In the genomic region with DNA sequence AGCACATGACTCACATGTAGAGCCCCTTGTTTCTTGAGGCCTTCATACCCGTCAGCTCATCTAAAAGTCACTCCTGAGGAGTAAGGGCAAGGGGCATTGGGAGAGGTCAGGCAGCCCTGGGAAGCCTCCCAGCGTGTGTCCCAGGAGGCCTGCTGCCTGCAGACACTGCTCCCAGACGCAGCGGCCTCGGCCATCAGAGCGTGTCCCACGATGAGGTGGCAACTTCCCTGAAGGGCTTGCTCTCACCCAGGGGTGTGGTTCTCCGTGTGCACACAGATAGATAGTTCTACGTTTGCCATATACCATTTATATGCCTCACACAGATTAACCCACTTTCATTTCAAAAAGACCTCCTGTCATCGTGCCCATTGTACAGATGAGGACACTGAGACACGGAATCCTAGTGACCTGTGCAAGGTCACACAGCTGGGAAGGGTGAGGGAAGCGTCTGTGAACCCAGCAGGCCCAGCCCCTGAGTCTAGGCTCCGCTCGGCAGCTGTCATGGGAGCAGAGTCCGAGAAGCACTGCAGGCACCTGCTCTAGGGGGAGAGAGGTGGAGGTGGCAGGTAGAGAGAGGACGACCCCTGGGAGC, we compare ENCODE assay signal across 1 cellular context.
TF ChIP-seq lines count a peak whose summit lies in the region.

No MANE protein-coding gene starts in this region.

TF ChIP-seq in HepG2, 621 proteins besides CTCF, POLR2A, EP300 and RAD21:
- TF ChIP-seq HIVEP1 (CRISPR knock-in tag; IDR thresholded peaks at IDR 0.05) (no peak), ZNF629 (CRISPR knock-in tag; conservative IDR thresholded peaks at IDR 0.05) (peak; percentile 90), POLR2G (IDR thresholded peaks at IDR 0.05; ENCODE audit: low read depth, low read length) (0 out of 2 replicates have a peak, but pooled peaks have one; percentile 11), ZMYM3 (CRISPR knock-in tag; IDR thresholded peaks at IDR 0.05) (peak; percentile 49; the same call in 1 of the 2 replicates), ZNF670 (CRISPR knock-in tag; IDR thresholded peaks at IDR 0.05; ENCODE audit: borderline replicate concordance) (no peak)
- TF ChIP-seq, protein P1, sequence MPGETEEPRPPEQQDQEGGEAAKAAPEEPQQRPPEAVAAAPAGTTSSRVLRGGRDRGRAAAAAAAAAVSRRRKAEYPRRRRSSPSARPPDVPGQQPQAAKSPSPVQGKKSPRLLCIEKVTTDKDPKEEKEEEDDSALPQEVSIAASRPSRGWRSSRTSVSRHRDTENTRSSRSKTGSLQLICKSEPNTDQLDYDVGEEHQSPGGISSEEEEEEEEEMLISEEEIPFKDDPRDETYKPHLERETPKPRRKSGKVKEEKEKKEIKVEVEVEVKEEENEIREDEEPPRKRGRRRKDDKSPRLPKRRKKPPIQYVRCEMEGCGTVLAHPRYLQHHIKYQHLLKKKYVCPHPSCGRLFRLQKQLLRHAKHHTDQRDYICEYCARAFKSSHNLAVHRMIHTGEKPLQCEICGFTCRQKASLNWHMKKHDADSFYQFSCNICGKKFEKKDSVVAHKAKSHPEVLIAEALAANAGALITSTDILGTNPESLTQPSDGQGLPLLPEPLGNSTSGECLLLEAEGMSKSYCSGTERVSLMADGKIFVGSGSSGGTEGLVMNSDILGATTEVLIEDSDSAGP (CRISPR knock-in tag; IDR thresholded peaks at IDR 0.05; ENCODE audit: borderline replicate concordance) = 0 out of 2 replicates have a peak, but pooled peaks have one; percentile 33
